Comparison of ENCODE assay signal across 11 cellular contexts in genomic region chr12:76152161-76152807, GRCh38.
DNase-seq lines count a peak whose midpoint lies in the region; ATAC-seq, FAIRE-seq and TF ChIP-seq lines count a peak whose summit lies in the region.
"Had no signal": no experiment of that assay in that cellular context is flagged by ENCODE, and none has a peak within 500 bp of the region (broad histone marks: within the 10 kb centered on the region; RNA-seq: fewer than 3 reads in every experiment).

No MANE protein-coding gene starts in this region.

- no peak for TF ChIP-seq POLR2A in GM12878 (IDR thresholded peaks at IDR 0.05; ENCODE audit: low read depth, low read length)

- in situ Hi-C loops in GM12878 (cut with MboI), result no loop called here

- H4K20me1 ChIP-seq in GM12878 (ENCODE audit: control insufficient read depth, insufficient read depth), result no peaks in the 10 kb centered on the region

- no peak for FAIRE-seq in GM12878 (lab: Jason Lieb, UNC)
- FAIRE-seq: G401.6 had no signal

- BruUV-seq in GM12878 (replicated peaks; lab: Mats Ljungman, UMichigan), result no TSS peak

- no peak overlapping the region for H3K9ac ChIP-seq in GM12878 (ENCODE audit: control insufficient read depth, insufficient read depth, low read length)

- H3K27me3 ChIP-seq in GM12878 (replicated peaks in 1 of 2; ENCODE audit: control insufficient read depth in 2 of 2, insufficient read depth in 2 of 2, low read length in 1 of 2), result no peaks in the 10 kb centered on the region

- peaks cover 4% of the 10 kb centered on the region; the same call in 1 of the 2 replicates for H3K4me1 ChIP-seq in GM12878 (ENCODE audit: control insufficient read depth, insufficient read depth, low read length)

- SMC1A ChIA-PET in GM12878 (lab: Charles Lee; ENCODE audit: uncharacterized antibody, unreplicated experiment), result interaction anchor here (1.3 kb wide), 1 partner anchor 49 kb away, joined by 3 read pairs; no protein-coding TSS in a partner anchor

- H3K4me3 ChIP-seq in GM12864 (ENCODE audit: low read depth, low read length), result no peak overlapping the region
- no peak overlapping the region; the same call in 1 of the 2 replicates for H3K4me3 ChIP-seq in GM12878

- H3K27ac ChIP-seq in GM12878 (ENCODE audit: control insufficient read depth, insufficient read depth), result no peak overlapping the region

- CTCF ChIA-PET in GM12878 (lab: Yijun Ruan, JAX), result no interaction called here

- 12% methylated on average over 4 of the region's 4 CpGs for WGBS in GM12878 (ENCODE audit: insufficient coverage, insufficient replicate concordance, low lambda C conversion rate, missing lambda C conversion rate)

- H3K79me2 ChIP-seq in GM12878 (ENCODE audit: control insufficient read depth, insufficient read depth, low read length), result no peaks in the 10 kb centered on the region

- TF ChIP-seq EP300 in GM12878 (IDR thresholded peaks at IDR 0.05; ENCODE audit: borderline replicate concordance in 1 of 2, control insufficient read depth in 1 of 2, low read depth in 2 of 2, low read length in 2 of 2), result no peak

- no peaks in the 10 kb centered on the region for H3K36me3 ChIP-seq in GM12878 (ENCODE audit: control insufficient read depth in 2 of 2, insufficient read depth in 2 of 2, low read length in 1 of 2)

- peak overlapping the region; percentile 5 for H3K4me2 ChIP-seq in GM12878 (ENCODE audit: control insufficient read depth, insufficient read depth)

- POLR2A ChIA-PET in GM12878 (lab: Charles Lee), result interaction anchor here (0.5 to 0.6 kb wide), 2 partner anchors 69 to 485 kb away, joined by 4 to 7 read pairs; no protein-coding TSS in a partner anchor

- DNase-seq in GM12864 (ENCODE audit: low read depth) (peak; percentile 66), GM12878 (ENCODE audit: low read depth, low spot score) (peak; percentile 49), left colon (no peak), activated gamma-delta T cell treated with Interleukin-2 at 50 U/mL for 16 hours (no peak)
- DNase-seq in stimulated activated CD4-positive, alpha-beta T cell treated with anti-CD3 and anti-CD28 coated beads, Interleukin-1b, Interleukin-23, amount 100 ng/mL, for 48 hours, result no peak
- DNase-seq: NCI-H146, nephron progenitor cell had no signal

- RAD21 ChIA-PET in GM12878 (lab: Charles Lee; ENCODE audit: unreplicated experiment), result interaction anchor here (2.4 kb wide), 1 partner anchor 8 kb away, joined by 7 read pairs; no protein-coding TSS in a partner anchor

- ATAC-seq in GM19438 (IDR thresholded peaks at IDR 0.05; ENCODE audit: low read depth, unreplicated experiment), result peak; percentile 81
- ATAC-seq in HG03108 (IDR thresholded peaks at IDR 0.05; ENCODE audit: unreplicated experiment), result peak; percentile 93
- ATAC-seq in GM12878, result peak; percentile 91
- no peak for ATAC-seq in left colon
- no peak for ATAC-seq in HG02970 (IDR thresholded peaks at IDR 0.05; ENCODE audit: low FRiP score, unreplicated experiment)

- TF ChIP-seq CTCF in GM12864 (IDR thresholded peaks at IDR 0.05; ENCODE audit: low read depth, low read length, missing control alignments) (no peak), GM12878 (IDR thresholded peaks at IDR 0.05 in 2 of 3, conservative IDR thresholded peaks at IDR 0.05 in 1 of 3; ENCODE audit: control insufficient read depth in 2 of 3, extremely low read depth in 1 of 3, insufficient read depth in 1 of 3, low read depth in 3 of 3, low read length in 3 of 3) (no peak)

- H3K9me3 ChIP-seq in GM12878 (replicated peaks; ENCODE audit: control insufficient read depth, insufficient read depth, low read length), result peaks cover 3% of the 10 kb centered on the region; the same call in 2 of the 3 replicates

- intact Hi-C loops in GM12878 (cut with micrococcal nuclease; ENCODE audit: unreplicated experiment), result loop anchor here (10.0 kb wide), 2 partner anchors 403 to 817 kb away; partner anchors contain the start of genes CAPS2, GLIPR1L1 and OSBPL8
- intact Hi-C loops in left colon (cut with DNase I, micrococcal nuclease), result no loop called here

- peak overlapping the region; percentile 21; the same call in 1 of the 2 replicates for H2AFZ ChIP-seq in GM12878 (ENCODE audit: control insufficient read depth, low read depth, low read length)

- no peak for TF ChIP-seq RAD21 in GM12878 (IDR thresholded peaks at IDR 0.05; ENCODE audit: insufficient read depth, low read depth, low read length)

TF ChIP-seq in GM12878, 131 proteins besides CTCF, POLR2A, EP300 and RAD21:
- TF ChIP-seq SPI1 (IDR thresholded peaks at IDR 0.05; ENCODE audit: borderline replicate concordance, insufficient read depth, low read depth, low read length) (peak; percentile 39; the same call in 1 of the 2 replicates), EED (IDR thresholded peaks at IDR 0.05; ENCODE audit: low read depth) (peak; percentile 87), MEF2A (IDR thresholded peaks at IDR 0.05; ENCODE audit: insufficient read depth, low read depth, low read length) (peak; percentile 87), CREB1 (IDR thresholded peaks at IDR 0.05; ENCODE audit: low read depth) (no peak), RB1 (IDR thresholded peaks at IDR 0.05; ENCODE audit: borderline replicate concordance) (no peak), MEF2B (IDR thresholded peaks at IDR 0.05; ENCODE audit: partially characterized antibody, poor library complexity, severe bottlenecking) (peak; percentile 63), FOXM1 (IDR thresholded peaks at IDR 0.05; ENCODE audit: low read depth, low read length) (0 out of 2 replicates have a peak, but pooled peaks have one; percentile 43), ATF2 (IDR thresholded peaks at IDR 0.05; ENCODE audit: low read length) (peak; percentile 32; the same call in 1 of the 2 replicates), NFIC (IDR thresholded peaks at IDR 0.05; ENCODE audit: low read depth, low read length) (peak; percentile 66), CREM (IDR thresholded peaks at IDR 0.05; ENCODE audit: low read depth) (0 out of 2 replicates have a peak, but pooled peaks have one; percentile 18), ZBTB40 (IDR thresholded peaks at IDR 0.05; ENCODE audit: borderline replicate concordance) (no peak), SUPT20H (IDR thresholded peaks at IDR 0.05; ENCODE audit: borderline replicate concordance, control insufficient read depth, low read depth, low read length) (no peak), CBX5 (IDR thresholded peaks at IDR 0.05; ENCODE audit: low read depth) (no peak), JUNB (IDR thresholded peaks at IDR 0.05) (0 out of 2 replicates have a peak, but pooled peaks have one; percentile 14), ETV6 (conservative IDR thresholded peaks at IDR 0.05 in 1 of 2, IDR thresholded peaks at IDR 0.05 in 1 of 2; ENCODE audit: borderline replicate concordance in 1 of 2, low read depth in 1 of 2) (peak in 1 of 2 experiments; percentile 89; a peak in 2 of 4 replicates), RUNX3 (IDR thresholded peaks at IDR 0.05; ENCODE audit: low read length) (peak; percentile 58), CBX3 (IDR thresholded peaks at IDR 0.05; ENCODE audit: borderline replicate concordance, low read depth) (no peak), ATF7 (IDR thresholded peaks at IDR 0.05; ENCODE audit: low read depth) (no peak), IKZF2 (IDR thresholded peaks at IDR 0.05) (peak; percentile 35 to 58; a peak in 1 of 4 replicates)

Comparison
In these comparisons a context has a peak if more than half of its experiments do, and no peak if none do; other contexts are left out.
1. DNase-seq: peak in GM12864 (single experiment) and GM12878 (single experiment); none in left colon (0 of 2), activated gamma-delta T cell treated with Interleukin-2 at 50 U/mL for 16 hours (single experiment) and stimulated activated CD4-positive, alpha-beta T cell treated with anti-CD3 and anti-CD28 coated beads, Interleukin-1b, Interleukin-23, amount 100 ng/mL, for 48 hours (single experiment).
2. ATAC-seq: peak in GM19438 (single experiment), HG03108 (single experiment) and GM12878 (single experiment); none in left colon (single experiment) and HG02970 (single experiment).